Comparison of ENCODE assay signal across 1 cellular context in genomic region chr4:19241845-19242244, GRCh38.
TF ChIP-seq lines count a peak whose summit lies in the region.

No MANE protein-coding gene starts in this region.

TF ChIP-seq in SK-N-SH, 30 proteins besides CTCF, POLR2A, EP300 and RAD21 (continued from another document):
- TF ChIP-seq, protein P1, sequence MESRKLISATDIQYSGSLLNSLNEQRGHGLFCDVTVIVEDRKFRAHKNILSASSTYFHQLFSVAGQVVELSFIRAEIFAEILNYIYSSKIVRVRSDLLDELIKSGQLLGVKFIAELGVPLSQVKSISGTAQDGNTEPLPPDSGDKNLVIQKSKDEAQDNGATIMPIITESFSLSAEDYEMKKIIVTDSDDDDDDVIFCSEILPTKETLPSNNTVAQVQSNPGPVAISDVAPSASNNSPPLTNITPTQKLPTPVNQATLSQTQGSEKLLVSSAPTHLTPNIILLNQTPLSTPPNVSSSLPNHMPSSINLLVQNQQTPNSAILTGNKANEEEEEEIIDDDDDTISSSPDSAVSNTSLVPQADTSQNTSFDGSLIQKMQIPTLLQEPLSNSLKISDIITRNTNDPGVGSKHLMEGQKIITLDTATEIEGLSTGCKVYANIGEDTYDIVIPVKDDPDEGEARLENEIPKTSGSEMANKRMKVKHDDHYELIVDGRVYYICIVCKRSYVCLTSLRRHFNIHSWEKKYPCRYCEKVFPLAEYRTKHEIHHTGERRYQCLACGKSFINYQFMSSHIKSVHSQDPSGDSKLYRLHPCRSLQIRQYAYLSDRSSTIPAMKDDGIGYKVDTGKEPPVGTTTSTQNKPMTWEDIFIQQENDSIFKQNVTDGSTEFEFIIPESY (IDR thresholded peaks at IDR 0.05; ENCODE audit: borderline replicate concordance, low read depth) = no peak
- peak; percentile 76 for TF ChIP-seq GATA2 (CRISPR knock-in tag; IDR thresholded peaks at IDR 0.05)
- peak; percentile 21; the same call in 1 of the 2 replicates for TF ChIP-seq RCOR1 (IDR thresholded peaks at IDR 0.05; ENCODE audit: low read length)
